18 cellular contexts compared by ENCODE assay signal in genomic region chr2:21277340-21277739, GRCh38.
DNase-seq lines count a peak whose midpoint lies in the region; ATAC-seq and TF ChIP-seq lines count a peak whose summit lies in the region.
"Had no signal": no experiment of that assay in that cellular context is flagged by ENCODE, and none has a peak within 500 bp of the region (broad histone marks: within the 10 kb centered on the region; RNA-seq: fewer than 3 reads in every experiment).

No MANE protein-coding gene starts in this region.

- ATAC-seq in right cardiac atrium (no peak), mucosa of descending colon (peak; percentile 85), HG02973 (IDR thresholded peaks at IDR 0.05; ENCODE audit: unreplicated experiment) (no peak), GM21528 (IDR thresholded peaks at IDR 0.05; ENCODE audit: low FRiP score, unreplicated experiment) (no peak)

- 74% methylated on average over 3 of the region's 3 CpGs for WGBS in right cardiac atrium

- H3K9me3 ChIP-seq in cardiac muscle cell (ENCODE audit: low read depth) (no peaks in the 10 kb centered on the region), right cardiac atrium (ENCODE audit: control insufficient read depth, low read length) (no peaks in the 10 kb centered on the region), mucosa of descending colon (no peaks in the 10 kb centered on the region)

- TF ChIP-seq CTCF in cardiac muscle cell (IDR thresholded peaks at IDR 0.05; ENCODE audit: low read depth, low read length) (no peak), mucosa of descending colon (IDR thresholded peaks at IDR 0.05) (no peak)

- intact Hi-C loops in right cardiac atrium (cut with DNase I): no loop called here
- intact Hi-C loops in mucosa of descending colon (cut with DNase I, micrococcal nuclease): no loop called here

- no peaks in the 10 kb centered on the region for H3K36me3 ChIP-seq in cardiac muscle cell
- no peaks in the 10 kb centered on the region for H3K36me3 ChIP-seq in mucosa of descending colon (ENCODE audit: low read depth)

- H3K4me1 ChIP-seq in cardiac muscle cell (ENCODE audit: low read depth) (peaks cover 51% of the 10 kb centered on the region), right cardiac atrium (ENCODE audit: control insufficient read depth, insufficient read depth, low read length) (no peaks in the 10 kb centered on the region), mucosa of descending colon (ENCODE audit: low read depth) (peaks cover 9% of the 10 kb centered on the region)

- no peak for DNase-seq in cardiac muscle cell (ENCODE audit: low read depth in 1 of 2, low spot score in 1 of 2)
- DNase-seq in right cardiac atrium: no peak
- DNase-seq in HuH-7 (ENCODE audit: low spot score): peak; percentile 59
- DNase-seq in mucosa of descending colon: peak in 1 of 3 donors; percentile 52
- no peak for DNase-seq in NCI-H2029 (lab: John Stamatoyannopoulos, UW)
- DNase-seq: C1 segment of cervical spinal cord; Calu3; CD4-positive, alpha-beta memory T cell; COR-L47; DMS53; DMS79 treated with DMSO at 0.1 percent for 48 hours; GF-D8; GM23248; H7; HCEC 1CT had no signal

- H3K27ac ChIP-seq in cardiac muscle cell (peak overlapping the region; percentile 15), right cardiac atrium (ENCODE audit: low read length) (no peak overlapping the region)
- H3K27ac ChIP-seq: 22Rv1, GM23248 had no signal

- H3K4me3 ChIP-seq in cardiac muscle cell (no peak overlapping the region), right cardiac atrium (ENCODE audit: low read length) (no peak overlapping the region), mucosa of descending colon (no peak overlapping the region)
- H3K4me3 ChIP-seq: GM23248 had no signal

- no peaks in the 10 kb centered on the region for H3K27me3 ChIP-seq in cardiac muscle cell
- H3K27me3 ChIP-seq in right cardiac atrium (ENCODE audit: control insufficient read depth, insufficient read depth): no peaks in the 10 kb centered on the region
